Comparison of ENCODE assay signal across 32 cellular contexts in the genomic region with DNA sequence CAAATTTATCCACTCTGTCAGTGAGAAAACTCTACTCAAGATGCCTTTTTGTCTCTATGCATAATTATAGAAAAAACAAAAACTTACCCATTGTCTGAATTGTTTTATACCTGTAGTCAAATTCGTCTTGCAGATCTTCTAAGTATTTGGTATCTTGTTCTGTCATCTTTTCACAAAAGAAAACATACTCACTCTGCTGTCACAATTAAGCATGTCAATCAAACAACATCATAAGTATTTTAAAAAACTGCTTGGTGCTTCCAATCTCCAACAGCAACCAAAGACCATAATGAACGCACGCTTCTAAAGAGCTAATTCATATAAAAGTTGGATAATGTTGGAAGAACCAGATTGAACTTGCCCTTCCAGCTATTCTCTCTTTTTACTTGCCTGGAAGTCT. TPM values are rescaled to one million over a fixed set of nuclear protein-coding genes. Genes with fewer than 3 reads are reported as not detected.
DNase-seq lines count a peak whose midpoint lies in the region; ATAC-seq and TF ChIP-seq lines count a peak whose summit lies in the region.
"Had no signal": no experiment of that assay in that cellular context is flagged by ENCODE, and none has a peak within 500 bp of the region (broad histone marks: within the 10 kb centered on the region; RNA-seq: fewer than 3 reads in every experiment).

No MANE protein-coding gene starts in this region.

- no peaks in the 10 kb centered on the region for H3K9me3 ChIP-seq in Loucy (ENCODE audit: insufficient read depth, low read depth, low read length)
- H3K9me3 ChIP-seq: BE2C, MG63 had no signal

- peak overlapping the region; percentile 6 for H3K4me2 ChIP-seq in Loucy (ENCODE audit: low read depth, low read length, poor library complexity, severe bottlenecking)

- intact Hi-C loops in activated naive CD4-positive, alpha-beta T cell treated with anti-CD3 and anti-CD28 coated beads for 36 hours (cut with micrococcal nuclease), result loop anchor here (5.0 kb wide), 1 partner anchor 613 kb away; no protein-coding TSS in a partner anchor

- no peaks in the 10 kb centered on the region for H4K20me1 ChIP-seq in Loucy (ENCODE audit: insufficient read depth, low read length, poor library complexity, severe bottlenecking)

- H3K27me3 Mint-ChIP-seq in activated naive CD4-positive, alpha-beta T cell treated with anti-CD3 and anti-CD28 coated beads for 36 hours (ENCODE audit: low read depth), result no peaks in the 10 kb centered on the region
- no peaks in the 10 kb centered on the region for H3K27me3 Mint-ChIP-seq in activated naive CD8-positive, alpha-beta T cell
- no peaks in the 10 kb centered on the region for H3K27me3 Mint-ChIP-seq in natural killer cell treated with Interleukin-12 subunit alpha and Interleukin-12 subunit beta and Interleukin-15 and Interleukin-18, amount 100 ng/mL, for 72 hours

- no peaks in the 10 kb centered on the region for H3K9me2 ChIP-seq in Loucy (replicated peaks; ENCODE audit: low read depth, low read length)

- no peak for DNase-seq in activated naive CD4-positive, alpha-beta T cell treated with anti-CD3 and anti-CD28 coated beads for 36 hours
- no peak for DNase-seq in activated naive CD4-positive, alpha-beta T cell treated with anti-CD3 and anti-CD28 coated beads, Interleukin-2, amount 50 U/mL, for 72 hours (ENCODE audit: low spot score in 2 of 2)
- DNase-seq in natural killer cell treated with Interleukin-12 subunit alpha and Interleukin-12 subunit beta and Interleukin-15 and Interleukin-18, amount 100 ng/mL, for 72 hours (ENCODE audit: low spot score), result no peak
- DNase-seq in HuH-7.5 (ENCODE audit: low spot score), result no peak
- DNase-seq: ACHN; activated CD4-positive, CD25-positive, alpha-beta regulatory T cell treated with anti-CD3 and anti-CD28 coated beads, Interleukin-2, amount 50 U/mL, for 72 hours; activated CD8-positive, alpha-beta memory T cell treated with anti-CD3 and anti-CD28 coated beads, Interleukin-2, amount 50 U/mL, for 4 hours; activated gamma-delta T cell; anterior cingulate cortex; BE2C; DMS79; effector CD8-positive, alpha-beta T cell; erythroblast; GF-D8; kidney; MG63; NCI-H1105 treated with DMSO at 0.1 percent for 48 hours; NCI-H2029; NCI-H226; NCI-H69; right cardiac atrium; stimulated activated CD4-positive, alpha-beta T cell treated with anti-CD3 and anti-CD28 coated beads, Interleukin-2, amount 100 ng/mL, for 24 hours; SW 1271; trophoblast cell had no signal

- peak overlapping the region; percentile 71 for H3K27ac Mint-ChIP-seq in activated naive CD4-positive, alpha-beta T cell treated with anti-CD3 and anti-CD28 coated beads for 36 hours
- peak overlapping the region in 1 of 2 donors; percentile 68 for H3K27ac Mint-ChIP-seq in activated naive CD4-positive, alpha-beta T cell treated with anti-CD3 and anti-CD28 coated beads, Interleukin-2, amount 50 U/mL, for 72 hours
- peak overlapping the region; percentile 89 for H3K27ac Mint-ChIP-seq in activated naive CD8-positive, alpha-beta T cell
- peak overlapping the region; percentile 75 to 97 for H3K27ac Mint-ChIP-seq in natural killer cell treated with Interleukin-12 subunit alpha and Interleukin-12 subunit beta and Interleukin-15 and Interleukin-18, amount 100 ng/mL, for 72 hours
- H3K27ac Mint-ChIP-seq: mesothelial cell of epicardium, nephron had no signal

- CTCF ChIA-PET in activated naive CD4-positive, alpha-beta T cell treated with anti-CD3 and anti-CD28 coated beads for 36 hours (lab: Charles Lee), result interaction anchor here (0.6 to 2.7 kb wide), 4 partner anchors 8 to 86 kb away, joined by 4 to 14 read pairs (median 8); no protein-coding TSS in a partner anchor

- H3K4me3 Mint-ChIP-seq in activated naive CD4-positive, alpha-beta T cell treated with anti-CD3 and anti-CD28 coated beads for 36 hours, result no peak overlapping the region
- H3K4me3 Mint-ChIP-seq in activated naive CD8-positive, alpha-beta T cell, result peak overlapping the region; percentile 4
- H3K4me3 Mint-ChIP-seq in natural killer cell treated with Interleukin-12 subunit alpha and Interleukin-12 subunit beta and Interleukin-15 and Interleukin-18, amount 100 ng/mL, for 72 hours, result peak overlapping the region; percentile 0
- H3K4me3 Mint-ChIP-seq: mesothelial cell of epicardium, nephron had no signal

- H3F3A ChIP-seq in Loucy (ENCODE audit: low read depth), result peaks cover 9% of the 10 kb centered on the region

- peaks cover 55% of the 10 kb centered on the region for H3K4me1 ChIP-seq in Loucy (ENCODE audit: insufficient read depth, low read length, poor library complexity, severe bottlenecking)
- H3K4me1 ChIP-seq: BE2C had no signal

- TF ChIP-seq CTCF in Loucy (conservative IDR thresholded peaks at IDR 0.05; ENCODE audit: low read length), result no peak

- H3K9me3 Mint-ChIP-seq in activated naive CD4-positive, alpha-beta T cell treated with anti-CD3 and anti-CD28 coated beads for 36 hours, result no peaks in the 10 kb centered on the region
- H3K9me3 Mint-ChIP-seq in activated naive CD4-positive, alpha-beta T cell treated with anti-CD3 and anti-CD28 coated beads, Interleukin-2, amount 50 U/mL, for 72 hours, result no peaks in the 10 kb centered on the region
- no peaks in the 10 kb centered on the region for H3K9me3 Mint-ChIP-seq in activated naive CD8-positive, alpha-beta T cell (ENCODE audit: low read depth)
- no peaks in the 10 kb centered on the region for H3K9me3 Mint-ChIP-seq in natural killer cell treated with Interleukin-12 subunit alpha and Interleukin-12 subunit beta and Interleukin-15 and Interleukin-18, amount 100 ng/mL, for 72 hours
- H3K9me3 Mint-ChIP-seq: mesothelial cell of epicardium, nephron had no signal

- H3K27me3 ChIP-seq in Loucy (ENCODE audit: insufficient read depth, low read length, poor library complexity, severe bottlenecking), result no peaks in the 10 kb centered on the region
- H3K27me3 ChIP-seq: BE2C, MG63 had no signal

- ATAC-seq in activated naive CD4-positive, alpha-beta T cell treated with anti-CD3 and anti-CD28 coated beads, Interleukin-2, amount 50 U/mL, for 72 hours, result no peak
- ATAC-seq in natural killer cell treated with Interleukin-12 subunit alpha and Interleukin-12 subunit beta and Interleukin-15 and Interleukin-18, amount 100 ng/mL, for 72 hours, result no peak
- ATAC-seq in GM19395 (IDR thresholded peaks at IDR 0.05; ENCODE audit: unreplicated experiment), result no peak
- no peak for ATAC-seq in HG02938 (IDR thresholded peaks at IDR 0.05; ENCODE audit: unreplicated experiment)
- ATAC-seq: HCT116, right cardiac atrium had no signal

- H3K36me3 ChIP-seq in Loucy (ENCODE audit: insufficient read depth, low read length), result no peaks in the 10 kb centered on the region; the same call in 1 of the 2 replicates
- H3K36me3 ChIP-seq: BE2C, MG63 had no signal

- H3K36me3 Mint-ChIP-seq in activated naive CD4-positive, alpha-beta T cell treated with anti-CD3 and anti-CD28 coated beads for 36 hours (ENCODE audit: low read depth), result peaks cover 21% of the 10 kb centered on the region
- peaks cover 11 to 45% of the 10 kb centered on the region in 2 donors for H3K36me3 Mint-ChIP-seq in activated naive CD4-positive, alpha-beta T cell treated with anti-CD3 and anti-CD28 coated beads, Interleukin-2, amount 50 U/mL, for 72 hours
- peaks cover 39% of the 10 kb centered on the region for H3K36me3 Mint-ChIP-seq in activated naive CD8-positive, alpha-beta T cell
- H3K36me3 Mint-ChIP-seq in natural killer cell treated with Interleukin-12 subunit alpha and Interleukin-12 subunit beta and Interleukin-15 and Interleukin-18, amount 100 ng/mL, for 72 hours, result peaks cover 28% of the 10 kb centered on the region
- H3K36me3 Mint-ChIP-seq: mesothelial cell of epicardium had no signal

- no peak overlapping the region for H3K4me3 ChIP-seq in Loucy (ENCODE audit: low read length, poor library complexity, severe bottlenecking)
- H3K4me3 ChIP-seq: MG63 had no signal

- 0 out of 2 replicates have a peak, but pooled peaks cover 4% of the 10 kb centered on the region for H3K79me2 ChIP-seq in Loucy (ENCODE audit: insufficient read depth, low read length)
- H3K79me2 ChIP-seq: parathyroid adenoma had no signal

- no peak overlapping the region for H3K9ac ChIP-seq in Loucy (ENCODE audit: low read depth, low read length, poor library complexity, severe bottlenecking)
- H3K9ac ChIP-seq: parathyroid adenoma had no signal

- peaks cover 55% of the 10 kb centered on the region for H3K4me1 Mint-ChIP-seq in activated naive CD4-positive, alpha-beta T cell treated with anti-CD3 and anti-CD28 coated beads for 36 hours (ENCODE audit: low read depth)
- H3K4me1 Mint-ChIP-seq in activated naive CD8-positive, alpha-beta T cell (ENCODE audit: low read depth), result peaks cover 73% of the 10 kb centered on the region
- H3K4me1 Mint-ChIP-seq in natural killer cell treated with Interleukin-12 subunit alpha and Interleukin-12 subunit beta and Interleukin-15 and Interleukin-18, amount 100 ng/mL, for 72 hours (ENCODE audit: low read depth in 2 of 2), result peaks cover 47 to 48% of the 10 kb centered on the region in 2 donors
- H3K4me1 Mint-ChIP-seq: nephron had no signal

- H2AFZ ChIP-seq in Loucy (ENCODE audit: low read length), result no peak overlapping the region
- H2AFZ ChIP-seq: parathyroid adenoma had no signal

RNA-seq across cellular contexts. Expression of gene STAT1, which starts 55.6 kb away (rescaled TPM):
- 100 to 1,000 TPM; 376 to 402 TPM for total RNA-seq in activated naive CD4-positive, alpha-beta T cell treated with anti-CD3 and anti-CD28 coated beads for 36 hours
- 100 to 1,000 TPM; 230 to 510 TPM for total RNA-seq in activated naive CD4-positive, alpha-beta T cell treated with anti-CD3 and anti-CD28 coated beads, Interleukin-2, amount 50 U/mL, for 72 hours
- total RNA-seq in natural killer cell treated with Interleukin-12 subunit alpha and Interleukin-12 subunit beta and Interleukin-15 and Interleukin-18, amount 100 ng/mL, for 72 hours, result 100 to 1,000 TPM; 145 to 252 TPM
